4 cellular contexts compared by ENCODE assay signal in the genomic region with DNA sequence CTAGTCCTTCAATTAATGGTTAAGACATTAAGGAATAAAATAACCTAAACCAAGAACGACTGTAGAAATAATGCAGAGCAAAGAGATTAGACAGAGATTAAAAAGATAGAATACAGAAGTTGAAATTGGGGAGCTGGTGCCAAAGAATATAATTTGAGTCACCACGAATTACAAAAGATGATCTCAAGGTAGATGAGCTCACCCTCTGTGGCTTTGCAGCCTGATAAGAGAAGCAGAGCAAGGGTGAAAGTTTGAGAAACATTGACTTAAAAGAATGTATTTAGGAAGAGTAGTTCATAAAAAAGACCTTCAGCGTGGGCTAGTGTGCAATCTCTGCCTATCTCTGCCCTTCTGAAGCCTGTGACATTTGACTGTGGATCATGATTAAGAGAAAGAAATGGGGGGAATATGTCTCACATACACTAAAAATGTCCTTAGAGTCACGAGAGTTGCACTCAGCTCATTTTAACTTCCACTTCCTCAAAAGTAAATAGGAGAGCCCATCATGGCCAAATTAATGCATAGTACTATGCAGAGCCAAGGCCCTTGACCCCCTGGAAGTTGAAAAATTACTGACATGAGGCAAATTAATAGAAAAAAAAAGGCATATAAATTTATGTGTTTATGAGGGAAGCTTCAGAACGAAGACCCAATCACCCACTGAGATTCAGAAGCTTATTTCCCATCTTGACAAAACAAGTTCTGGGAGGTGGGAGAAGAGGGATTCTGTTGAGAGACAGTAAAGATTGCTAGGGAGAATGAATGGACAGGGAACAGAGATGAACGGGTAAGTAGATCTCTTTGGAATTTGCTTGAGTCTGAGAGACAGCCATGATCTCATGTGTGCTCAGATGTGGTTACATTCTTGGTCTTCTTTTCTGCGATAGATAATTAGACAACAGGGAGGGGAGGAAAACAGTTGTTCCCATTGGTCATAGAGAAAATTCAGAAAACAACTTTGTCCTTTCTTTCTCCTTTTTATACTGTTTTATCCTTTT.
TF ChIP-seq lines count a peak whose summit lies in the region.

No MANE protein-coding gene starts in this region.

TF ChIP-seq in SK-N-SH treated with all-trans-retinoic acid at 6 μM for 48 hours, 23 proteins besides CTCF, POLR2A, EP300 and RAD21 (continues in another document):
- TF ChIP-seq ARNTL (CRISPR knock-in tag; IDR thresholded peaks at IDR 0.05; ENCODE audit: borderline replicate concordance, low read depth) (no peak), ZFP30 (CRISPR knock-in tag; IDR thresholded peaks at IDR 0.05) (no peak), ZNF70 (CRISPR knock-in tag; IDR thresholded peaks at IDR 0.05) (no peak), SNAI2 (CRISPR knock-in tag; IDR thresholded peaks at IDR 0.05) (no peak), ZC3H10 (CRISPR knock-in tag; IDR thresholded peaks at IDR 0.05) (no peak), GLIS3 (CRISPR knock-in tag; IDR thresholded peaks at IDR 0.05) (no peak), ZNF8 (CRISPR knock-in tag; IDR thresholded peaks at IDR 0.05) (no peak), TCF4 (CRISPR knock-in tag; IDR thresholded peaks at IDR 0.05; ENCODE audit: borderline replicate concordance) (peak; percentile 34; the same call in 1 of the 2 replicates), ZNF565 (CRISPR knock-in tag; conservative IDR thresholded peaks at IDR 0.05; ENCODE audit: low read depth) (no peak), BACH2 (CRISPR knock-in tag; IDR thresholded peaks at IDR 0.05; ENCODE audit: borderline replicate concordance) (no peak)
- TF ChIP-seq, protein P1, sequence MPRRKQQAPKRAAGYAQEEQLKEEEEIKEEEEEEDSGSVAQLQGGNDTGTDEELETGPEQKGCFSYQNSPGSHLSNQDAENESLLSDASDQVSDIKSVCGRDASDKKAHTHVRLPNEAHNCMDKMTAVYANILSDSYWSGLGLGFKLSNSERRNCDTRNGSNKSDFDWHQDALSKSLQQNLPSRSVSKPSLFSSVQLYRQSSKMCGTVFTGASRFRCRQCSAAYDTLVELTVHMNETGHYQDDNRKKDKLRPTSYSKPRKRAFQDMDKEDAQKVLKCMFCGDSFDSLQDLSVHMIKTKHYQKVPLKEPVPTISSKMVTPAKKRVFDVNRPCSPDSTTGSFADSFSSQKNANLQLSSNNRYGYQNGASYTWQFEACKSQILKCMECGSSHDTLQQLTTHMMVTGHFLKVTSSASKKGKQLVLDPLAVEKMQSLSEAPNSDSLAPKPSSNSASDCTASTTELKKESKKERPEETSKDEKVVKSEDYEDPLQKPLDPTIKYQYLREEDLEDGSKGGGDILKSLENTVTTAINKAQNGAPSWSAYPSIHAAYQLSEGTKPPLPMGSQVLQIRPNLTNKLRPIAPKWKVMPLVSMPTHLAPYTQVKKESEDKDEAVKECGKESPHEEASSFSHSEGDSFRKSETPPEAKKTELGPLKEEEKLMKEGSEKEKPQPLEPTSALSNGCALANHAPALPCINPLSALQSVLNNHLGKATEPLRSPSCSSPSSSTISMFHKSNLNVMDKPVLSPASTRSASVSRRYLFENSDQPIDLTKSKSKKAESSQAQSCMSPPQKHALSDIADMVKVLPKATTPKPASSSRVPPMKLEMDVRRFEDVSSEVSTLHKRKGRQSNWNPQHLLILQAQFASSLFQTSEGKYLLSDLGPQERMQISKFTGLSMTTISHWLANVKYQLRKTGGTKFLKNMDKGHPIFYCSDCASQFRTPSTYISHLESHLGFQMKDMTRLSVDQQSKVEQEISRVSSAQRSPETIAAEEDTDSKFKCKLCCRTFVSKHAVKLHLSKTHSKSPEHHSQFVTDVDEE (CRISPR knock-in tag; IDR thresholded peaks at IDR 0.05): no peak

TF ChIP-seq in SK-N-SH, 30 proteins besides CTCF, POLR2A, EP300 and RAD21:
- no peak for TF ChIP-seq GATA2 (CRISPR knock-in tag; IDR thresholded peaks at IDR 0.05)
- TF ChIP-seq MXI1 (IDR thresholded peaks at IDR 0.05; ENCODE audit: low read depth, low read length): no peak
- TF ChIP-seq, protein P2, sequence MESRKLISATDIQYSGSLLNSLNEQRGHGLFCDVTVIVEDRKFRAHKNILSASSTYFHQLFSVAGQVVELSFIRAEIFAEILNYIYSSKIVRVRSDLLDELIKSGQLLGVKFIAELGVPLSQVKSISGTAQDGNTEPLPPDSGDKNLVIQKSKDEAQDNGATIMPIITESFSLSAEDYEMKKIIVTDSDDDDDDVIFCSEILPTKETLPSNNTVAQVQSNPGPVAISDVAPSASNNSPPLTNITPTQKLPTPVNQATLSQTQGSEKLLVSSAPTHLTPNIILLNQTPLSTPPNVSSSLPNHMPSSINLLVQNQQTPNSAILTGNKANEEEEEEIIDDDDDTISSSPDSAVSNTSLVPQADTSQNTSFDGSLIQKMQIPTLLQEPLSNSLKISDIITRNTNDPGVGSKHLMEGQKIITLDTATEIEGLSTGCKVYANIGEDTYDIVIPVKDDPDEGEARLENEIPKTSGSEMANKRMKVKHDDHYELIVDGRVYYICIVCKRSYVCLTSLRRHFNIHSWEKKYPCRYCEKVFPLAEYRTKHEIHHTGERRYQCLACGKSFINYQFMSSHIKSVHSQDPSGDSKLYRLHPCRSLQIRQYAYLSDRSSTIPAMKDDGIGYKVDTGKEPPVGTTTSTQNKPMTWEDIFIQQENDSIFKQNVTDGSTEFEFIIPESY (IDR thresholded peaks at IDR 0.05; ENCODE audit: borderline replicate concordance, low read depth): no peak
- no peak for TF ChIP-seq FOXM1 (IDR thresholded peaks at IDR 0.05; ENCODE audit: low read depth)
- TF ChIP-seq RFX5 (IDR thresholded peaks at IDR 0.05; ENCODE audit: low read length): no peak
- no peak for TF ChIP-seq RXRA (IDR thresholded peaks at IDR 0.05; ENCODE audit: borderline replicate concordance, low read depth)
- TF ChIP-seq, protein P3, sequence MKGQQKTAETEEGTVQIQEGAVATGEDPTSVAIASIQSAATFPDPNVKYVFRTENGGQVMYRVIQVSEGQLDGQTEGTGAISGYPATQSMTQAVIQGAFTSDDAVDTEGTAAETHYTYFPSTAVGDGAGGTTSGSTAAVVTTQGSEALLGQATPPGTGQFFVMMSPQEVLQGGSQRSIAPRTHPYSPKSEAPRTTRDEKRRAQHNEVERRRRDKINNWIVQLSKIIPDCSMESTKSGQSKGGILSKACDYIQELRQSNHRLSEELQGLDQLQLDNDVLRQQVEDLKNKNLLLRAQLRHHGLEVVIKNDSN (IDR thresholded peaks at IDR 0.05; ENCODE audit: borderline replicate concordance, low read depth): no peak
- no peak for TF ChIP-seq TCF12 (IDR thresholded peaks at IDR 0.05)
- no peak for TF ChIP-seq JUND (IDR thresholded peaks at IDR 0.05)

TF ChIP-seq in H1, 55 proteins besides CTCF, POLR2A, EP300 and RAD21:
- TF ChIP-seq SIX5 (IDR thresholded peaks at IDR 0.05; ENCODE audit: low read depth, low read length): no peak
- no peak for TF ChIP-seq RNF2 (IDR thresholded peaks at IDR 0.05; ENCODE audit: borderline replicate concordance, low read depth, low read length, missing control alignments, poor library complexity, severe bottlenecking)
- no peak for TF ChIP-seq BACH1 (IDR thresholded peaks at IDR 0.05; ENCODE audit: low read length)
- TF ChIP-seq SAP30 (IDR thresholded peaks at IDR 0.05; ENCODE audit: insufficient read depth, insufficient replicate concordance, low read length): no peak

TF ChIP-seq in WTC11, 78 proteins besides CTCF, POLR2A, EP300 and RAD21:
- TF ChIP-seq, protein P4, sequence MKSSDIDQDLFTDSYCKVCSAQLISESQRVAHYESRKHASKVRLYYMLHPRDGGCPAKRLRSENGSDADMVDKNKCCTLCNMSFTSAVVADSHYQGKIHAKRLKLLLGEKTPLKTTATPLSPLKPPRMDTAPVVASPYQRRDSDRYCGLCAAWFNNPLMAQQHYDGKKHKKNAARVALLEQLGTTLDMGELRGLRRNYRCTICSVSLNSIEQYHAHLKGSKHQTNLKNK (CRISPR knock-in tag; IDR thresholded peaks at IDR 0.05): no peak
- no peak for TF ChIP-seq CREM (CRISPR knock-in tag; IDR thresholded peaks at IDR 0.05)
